ENCODE assay signal across 8 cellular contexts in the genomic region with DNA sequence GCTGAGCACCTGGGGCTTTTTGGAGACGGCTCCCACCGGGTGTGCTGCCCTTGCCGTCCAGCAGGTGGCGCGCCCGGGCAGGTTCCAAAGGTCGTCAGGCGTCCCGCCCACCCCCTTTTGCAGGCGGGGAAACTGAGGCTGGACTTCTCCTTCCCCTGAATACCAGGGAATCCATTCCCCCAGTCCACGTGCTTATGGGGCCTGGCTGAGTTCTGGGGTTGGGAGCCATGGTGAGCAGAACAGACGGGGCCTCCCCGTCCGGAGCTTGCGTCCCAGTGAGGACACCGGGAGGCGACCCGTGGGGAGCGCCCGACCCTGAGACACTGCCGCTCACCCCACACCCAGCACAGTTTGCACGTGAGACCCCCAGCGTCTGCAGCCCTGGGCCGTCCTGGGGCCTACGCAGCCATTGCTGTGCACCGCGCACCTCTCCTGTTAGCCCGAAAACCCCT. TPM values are rescaled to one million over a fixed set of nuclear protein-coding genes. Genes with fewer than 3 reads are reported as not detected.
DNase-seq lines count a peak whose midpoint lies in the region; ATAC-seq, FAIRE-seq and TF ChIP-seq lines count a peak whose summit lies in the region.

No MANE protein-coding gene starts in this region.

- peaks cover 4% of the 10 kb centered on the region for H3K36me3 Mint-ChIP-seq in osteocyte (ENCODE audit: unreplicated experiment)

- peaks cover 11% of the 10 kb centered on the region for H3K27me3 Mint-ChIP-seq in osteocyte (ENCODE audit: unreplicated experiment)

- H3K4me1 Mint-ChIP-seq in osteocyte (ENCODE audit: unreplicated experiment), result peaks cover 24% of the 10 kb centered on the region

- peaks cover 4% of the 10 kb centered on the region for H3K9me3 Mint-ChIP-seq in osteocyte (ENCODE audit: unreplicated experiment)

- intact Hi-C loops in aorta (cut with DNase I), result loop anchor here (2.0 kb wide), 1 partner anchor 86 kb away; no protein-coding TSS in a partner anchor

- H3K9me3 ChIP-seq in aorta (ENCODE audit: control insufficient read depth, low read length), result no peaks in the 10 kb centered on the region

- no peaks in the 10 kb centered on the region for H3K36me3 ChIP-seq in aorta (ENCODE audit: control insufficient read depth in 1 of 2, insufficient read depth in 2 of 2, low read length in 1 of 2)

- ATAC-seq in aorta (ENCODE audit: low FRiP score) (peak; percentile 63), GM18909 (IDR thresholded peaks at IDR 0.05; ENCODE audit: poor library complexity, unreplicated experiment) (no peak)

- no peak overlapping the region for H3K4me3 ChIP-seq in AG10803 (ENCODE audit: low read length)
- no peak overlapping the region for H3K4me3 ChIP-seq in epithelial cell of esophagus (ENCODE audit: low read length)
- H3K4me3 ChIP-seq in aorta (ENCODE audit: low read length in 2 of 2), result no peak overlapping the region

- FAIRE-seq in HTR-8/SVneo (lab: Jason Lieb, UNC), result peak; percentile 54

- H3K4me3 Mint-ChIP-seq in osteocyte (ENCODE audit: unreplicated experiment), result no peak overlapping the region

- TF ChIP-seq CTCF in AG10803 (conservative IDR thresholded peaks at IDR 0.05; ENCODE audit: low read length) (peak; percentile 71), epithelial cell of esophagus (IDR thresholded peaks at IDR 0.05; ENCODE audit: insufficient read depth, low read depth, low read length, missing control alignments) (peak; percentile 81), osteocyte (IDR thresholded peaks at IDR 0.05) (peak; percentile 91)

- no peaks in the 10 kb centered on the region for H3K27me3 ChIP-seq in aorta (ENCODE audit: control insufficient read depth in 1 of 2, insufficient read depth in 2 of 2, low read length in 1 of 2)

- no peak overlapping the region for H3K27ac Mint-ChIP-seq in osteocyte (ENCODE audit: unreplicated experiment)

- DNase-seq in AG10803 (ENCODE audit: low read depth), result no peak
- no peak for DNase-seq in HTR-8/SVneo (ENCODE audit: insufficient read length, low spot score)
- DNase-seq in activated CD8-positive, alpha-beta memory T cell treated with anti-CD3 and anti-CD28 coated beads for 48 hours (ENCODE audit: low read depth in 2 of 3, low spot score in 2 of 3), result peak; percentile 18 to 56 (median 52)
- peak; percentile 13 for DNase-seq in epithelial cell of esophagus (ENCODE audit: low read depth)
- no peak for DNase-seq in osteocyte (ENCODE audit: extremely low spot score, unreplicated experiment)
- DNase-seq in aorta, result peak in 1 of 2 donors; percentile 88
- DNase-seq in NK-92 treated with Interleukin-12 subunit alpha and Interleukin-12 subunit beta, amount 100 ng/mL, for 24 hours (lab: John Stamatoyannopoulos, UW), result no peak

- WGBS in aorta, 2 donors, result 47 to 52% methylated on average over 28 of the region's 28 CpGs

- no peaks in the 10 kb centered on the region for H3K4me1 ChIP-seq in aorta (ENCODE audit: control insufficient read depth in 1 of 2, insufficient read depth in 2 of 2, low read length in 2 of 2)

- H3K27ac ChIP-seq in aorta (ENCODE audit: low read depth in 1 of 2, low read length in 2 of 2), result no peak overlapping the region

RNA-seq across cellular contexts. Expression of a gene that starts 51.8 kb away (rescaled TPM):
- 2.6 and 3.1 TPM in 2 replicates for total RNA-seq in osteocyte
- total RNA-seq in aorta, result under 1 TPM; 0.21 to 0.26 TPM
- polyA plus RNA-seq in aorta, result not detected

RNA-seq across cellular contexts. Expression of a gene that starts 57.7 kb away (rescaled TPM):
- total RNA-seq in osteocyte (44.8 and 47.7 TPM in 2 replicates), aorta (10 to 100 TPM; 32.5 to 42.5 TPM)
- polyA plus RNA-seq in aorta, result 10 to 100 TPM in 1 of 2 donors, 1 to 10 TPM in 1; 6.6 to 23.1 TPM

Comparison
In these comparisons a context has a peak if more than half of its experiments do, and no peak if none do; other contexts are left out.
1. DNase-seq: peak in activated CD8-positive, alpha-beta memory T cell treated with anti-CD3 and anti-CD28 coated beads for 48 hours (3 of 3) and epithelial cell of esophagus (single experiment); none in AG10803 (single experiment), HTR-8/SVneo (single experiment), osteocyte (single experiment) and NK-92 treated with Interleukin-12 subunit alpha and Interleukin-12 subunit beta, amount 100 ng/mL, for 24 hours (single experiment).
2. Peak in every context shown above with its lines, with median percentiles within 50 percentile points of each other: CTCF ChIP-seq.